ENCODE assay signal across 20 cellular contexts in genomic region chr17:44942456-44942855, GRCh38. TPM values are rescaled to one million over a fixed set of nuclear protein-coding genes. Genes with fewer than 3 reads are reported as not detected.
DNase-seq lines count a peak whose midpoint lies in the region; ATAC-seq and TF ChIP-seq lines count a peak whose summit lies in the region.
"Had no signal": no experiment of that assay in that cellular context is flagged by ENCODE, and none has a peak within 500 bp of the region (broad histone marks: within the 10 kb centered on the region; RNA-seq: fewer than 3 reads in every experiment).

No MANE protein-coding gene starts in this region.

- POLR2A ChIA-PET in MCF 10A (lab: Yijun Ruan, JAX), result interaction anchor here (1.1 kb wide), 2 partner anchors 77 to 230 kb away, joined by 3 read pairs; no protein-coding TSS in a partner anchor
- POLR2A ChIA-PET in CD4-positive, alpha-beta T cell (lab: Charles Lee), result no interaction called here

- H3F3A ChIP-seq in neural progenitor cell (ENCODE audit: low read depth), result peaks cover 18% of the 10 kb centered on the region

- no peak for DNase-seq in T-helper 1 cell
- peak; percentile 9 for DNase-seq in NCI-H1694 (lab: John Stamatoyannopoulos, UW)
- DNase-seq in MCF 10A (ENCODE audit: unreplicated experiment), result no peak
- no peak for DNase-seq in neural progenitor cell (ENCODE audit: low spot score)
- no peak for DNase-seq in CD4-positive, alpha-beta T cell
- DNase-seq in foreskin melanocyte, result no peak
- DNase-seq: adrenal gland; caudate nucleus; effector CD8-positive, alpha-beta T cell; NCI-H748 treated with DMSO at 0.1 percent for 48 hours; right cardiac atrium; stimulated activated naive CD8-positive, alpha-beta T cell treated with anti-CD3 and anti-CD28 coated beads, Interleukin-15, Interleukin-2, amounts not matched to agents 100 U/mL and 50 U/mL, for 24 hours had no signal

- CTCF ChIA-PET in MCF 10A (lab: Yijun Ruan, JAX), result interaction anchor here (0.6 to 1.1 kb wide), 2 partner anchors 60 to 77 kb away, joined by 3 read pairs; no protein-coding TSS in a partner anchor
- CTCF ChIA-PET in CD4-positive, alpha-beta T cell (lab: Charles Lee), result no interaction called here

- ATAC-seq in CD4-positive, alpha-beta T cell (ENCODE audit: poor library complexity), result no peak
- ATAC-seq in HG02798 (IDR thresholded peaks at IDR 0.05; ENCODE audit: poor library complexity, unreplicated experiment), result no peak
- ATAC-seq: activated T-helper 17 cell treated with anti-CD3 and anti-CD28 coated beads, Interleukin-2, amount 50 U/mL, for 72 hours; right cardiac atrium had no signal

- H3K4me1 Mint-ChIP-seq in T-helper 1 cell treated with Interleukin-12 subunit alpha and Interleukin-12 subunit beta and Interleukin-4 antibody, amounts not matched to agents 30 μg/mL and 1 μg/mL, for 36 hours (ENCODE audit: low read depth), result peaks cover 26% of the 10 kb centered on the region
- peaks cover 19% of the 10 kb centered on the region for H3K4me1 Mint-ChIP-seq in MCF 10A (ENCODE audit: insufficient read depth, unreplicated experiment)
- peaks cover 15% of the 10 kb centered on the region for H3K4me1 Mint-ChIP-seq in neural progenitor cell
- H3K4me1 Mint-ChIP-seq in CD4-positive, alpha-beta T cell (ENCODE audit: low read depth), result no peaks in the 10 kb centered on the region

- H3K4me3 Mint-ChIP-seq in T-helper 1 cell treated with Interleukin-12 subunit alpha and Interleukin-12 subunit beta and Interleukin-4 antibody, amounts not matched to agents 30 μg/mL and 1 μg/mL, for 36 hours, result no peak overlapping the region
- H3K4me3 Mint-ChIP-seq in MCF 10A (ENCODE audit: unreplicated experiment) (no peak overlapping the region), neural progenitor cell (no peak overlapping the region)
- no peak overlapping the region for H3K4me3 Mint-ChIP-seq in CD4-positive, alpha-beta T cell
- H3K4me3 Mint-ChIP-seq: activated T-helper 17 cell treated with anti-CD3 and anti-CD28 coated beads, Interleukin-2, amount 50 U/mL, for 72 hours; IgD-negative memory B cell had no signal

- H3K4me2 ChIP-seq in neural progenitor cell, result no peak overlapping the region
- H3K4me2 ChIP-seq: hepatocyte had no signal

- intact Hi-C loops in MCF 10A (cut with micrococcal nuclease), result no loop called here
- intact Hi-C loops in CD4-positive, alpha-beta T cell (cut with DNase I, micrococcal nuclease), result no loop called here

- peaks cover 32% of the 10 kb centered on the region for H3K36me3 ChIP-seq in neural progenitor cell
- H3K36me3 ChIP-seq: adrenal gland had no signal

- no peaks in the 10 kb centered on the region for H3K9me3 Mint-ChIP-seq in T-helper 1 cell treated with Interleukin-12 subunit alpha and Interleukin-12 subunit beta and Interleukin-4 antibody, amounts not matched to agents 30 μg/mL and 1 μg/mL, for 36 hours
- H3K9me3 Mint-ChIP-seq in MCF 10A (ENCODE audit: unreplicated experiment) (no peaks in the 10 kb centered on the region), neural progenitor cell (peaks cover 3% of the 10 kb centered on the region)
- peaks cover 2% of the 10 kb centered on the region for H3K9me3 Mint-ChIP-seq in CD4-positive, alpha-beta T cell
- H3K9me3 Mint-ChIP-seq: activated T-helper 17 cell treated with anti-CD3 and anti-CD28 coated beads, Interleukin-2, amount 50 U/mL, for 72 hours had no signal

- peaks cover 19% of the 10 kb centered on the region for H3K36me3 Mint-ChIP-seq in T-helper 1 cell treated with Interleukin-12 subunit alpha and Interleukin-12 subunit beta and Interleukin-4 antibody, amounts not matched to agents 30 μg/mL and 1 μg/mL, for 36 hours (ENCODE audit: low read depth)
- H3K36me3 Mint-ChIP-seq in MCF 10A (ENCODE audit: insufficient read depth, unreplicated experiment), result no peaks in the 10 kb centered on the region
- peaks cover 55% of the 10 kb centered on the region for H3K36me3 Mint-ChIP-seq in neural progenitor cell
- no peaks in the 10 kb centered on the region for H3K36me3 Mint-ChIP-seq in CD4-positive, alpha-beta T cell (ENCODE audit: low read depth)
- H3K36me3 Mint-ChIP-seq: IgD-negative memory B cell had no signal

- H4K20me1 ChIP-seq in neural progenitor cell (ENCODE audit: low read depth), result peaks cover 60% of the 10 kb centered on the region

- H3K4me1 ChIP-seq in neural progenitor cell, result peaks cover 11% of the 10 kb centered on the region

- no peak overlapping the region for H3K9ac ChIP-seq in neural progenitor cell

- H2AFZ ChIP-seq in neural progenitor cell (replicated peaks), result no peak overlapping the region
- H2AFZ ChIP-seq: hepatocyte had no signal

- no peaks in the 10 kb centered on the region for H3K9me3 ChIP-seq in neural progenitor cell (ENCODE audit: low read depth)
- no peaks in the 10 kb centered on the region for H3K9me3 ChIP-seq in CD4-positive, alpha-beta T cell (ENCODE audit: control insufficient read depth, low read length)
- H3K9me3 ChIP-seq: adrenal gland, neutrophil had no signal

- H3K27ac Mint-ChIP-seq in T-helper 1 cell treated with Interleukin-12 subunit alpha and Interleukin-12 subunit beta and Interleukin-4 antibody, amounts not matched to agents 30 μg/mL and 1 μg/mL, for 36 hours, result peak overlapping the region; percentile 74
- peak overlapping the region; percentile 77 for H3K27ac Mint-ChIP-seq in MCF 10A (ENCODE audit: low read depth, unreplicated experiment)
- no peak overlapping the region for H3K27ac Mint-ChIP-seq in neural progenitor cell
- no peak overlapping the region for H3K27ac Mint-ChIP-seq in CD4-positive, alpha-beta T cell
- H3K27ac Mint-ChIP-seq: IgD-negative memory B cell had no signal

- H3K4me3 ChIP-seq in neural progenitor cell, result no peak overlapping the region
- H3K4me3 ChIP-seq: adrenal gland, hepatocyte had no signal

- BruUV-seq in MCF 10A (replicated peaks; lab: Mats Ljungman, UMichigan), result no TSS peak

- H3K27me3 Mint-ChIP-seq in T-helper 1 cell treated with Interleukin-12 subunit alpha and Interleukin-12 subunit beta and Interleukin-4 antibody, amounts not matched to agents 30 μg/mL and 1 μg/mL, for 36 hours (ENCODE audit: low read depth), result no peaks in the 10 kb centered on the region
- no peaks in the 10 kb centered on the region for H3K27me3 Mint-ChIP-seq in MCF 10A (ENCODE audit: insufficient read depth, unreplicated experiment)
- peaks cover 5% of the 10 kb centered on the region for H3K27me3 Mint-ChIP-seq in neural progenitor cell (ENCODE audit: insufficient read depth, low read depth)
- H3K27me3 Mint-ChIP-seq in CD4-positive, alpha-beta T cell, result no peaks in the 10 kb centered on the region
- H3K27me3 Mint-ChIP-seq: activated T-helper 17 cell treated with anti-CD3 and anti-CD28 coated beads, Interleukin-2, amount 50 U/mL, for 72 hours had no signal

- peak overlapping the region; percentile 27 for H3K27ac ChIP-seq in neural progenitor cell
- H3K27ac ChIP-seq in CD4-positive, alpha-beta T cell (ENCODE audit: low read depth, low read length), result no peak overlapping the region
- H3K27ac ChIP-seq: adrenal gland, hepatocyte, neutrophil had no signal

- TF ChIP-seq CTCF in MCF 10A (IDR thresholded peaks at IDR 0.05; ENCODE audit: unreplicated experiment), result no peak
- no peak for TF ChIP-seq CTCF in neural progenitor cell (IDR thresholded peaks at IDR 0.05)
- no peak for TF ChIP-seq CTCF in CD4-positive, alpha-beta T cell (IDR thresholded peaks at IDR 0.05)

- no peaks in the 10 kb centered on the region for H3K27me3 ChIP-seq in neural progenitor cell
- H3K27me3 ChIP-seq in CD4-positive, alpha-beta T cell (ENCODE audit: control insufficient read depth, insufficient read depth, low read length), result no peaks in the 10 kb centered on the region
- H3K27me3 ChIP-seq: hepatocyte, neutrophil had no signal

- peaks cover 100% of the 10 kb centered on the region for H3K79me2 ChIP-seq in neural progenitor cell (ENCODE audit: low read depth)

RNA-seq across cellular contexts. Expression of gene KIF18B, which starts 5.1 kb away (rescaled TPM):
- 11.2 and 17.5 TPM in 2 replicates for total RNA-seq in MCF 10A (2022)
- 15.1 and 46.0 TPM in 2 replicates for total RNA-seq in neural progenitor cell (ENCODE audit: low replicate concordance)
- under 1 TPM; 0.05 to 0.08 TPM for total RNA-seq in CD4-positive, alpha-beta T cell

RNA-seq across cellular contexts. Expression of gene C1QL1, which starts 25.6 kb away (rescaled TPM):
- 0.56 and 0.96 TPM in 2 replicates for total RNA-seq in MCF 10A (2022)
- total RNA-seq in neural progenitor cell (ENCODE audit: low replicate concordance), result 4.7 TPM in 1 of 2 replicates, not detected in the other
- total RNA-seq in CD4-positive, alpha-beta T cell, result not detected

RNA-seq across cellular contexts. Expression of gene GFAP, which starts 27.2 kb away (rescaled TPM):
- total RNA-seq in MCF 10A (2022) (not detected in 2 replicates), neural progenitor cell (ENCODE audit: low replicate concordance) (0.45 and 0.46 TPM in 2 replicates)
- not detected for total RNA-seq in CD4-positive, alpha-beta T cell
- total RNA-seq: A673; activated CD8-positive, alpha-beta memory T cell treated with anti-CD3 and anti-CD28 coated beads for 36 hours; activated T-helper 17 cell treated with anti-CD3 and anti-CD28 coated beads, Interleukin-2, amount 50 U/mL, for 72 hours had no signal

RNA-seq across cellular contexts. Expression of gene EFTUD2, which starts 43.2 kb away (rescaled TPM):
- total RNA-seq in MCF 10A (2022) (119 and 125 TPM in 2 replicates), neural progenitor cell (ENCODE audit: low replicate concordance) (114 and 185 TPM in 2 replicates)
- 100 to 1,000 TPM; 105 to 112 TPM for total RNA-seq in CD4-positive, alpha-beta T cell

Comparison
In these comparisons a context has a peak if more than half of its experiments do, and no peak if none do; other contexts are left out.
1. H3K27ac Mint-ChIP-seq: peak in T-helper 1 cell treated with Interleukin-12 subunit alpha and Interleukin-12 subunit beta and Interleukin-4 antibody, amounts not matched to agents 30 μg/mL and 1 μg/mL, for 36 hours (single experiment) and MCF 10A (single experiment); none in neural progenitor cell (single experiment) and CD4-positive, alpha-beta T cell (single experiment).
2. RNA of gene KIF18B, which starts 5.1 kb away (total RNA-seq): 11.2 to 17.5 TPM in MCF 10A and 15.1 to 46.0 TPM in neural progenitor cell; 0.05 to 0.08 TPM in CD4-positive, alpha-beta T cell; every median in the first group is over 10 times any median in the second.